ENCODE assay signal across 31 cellular contexts in the genomic region with DNA sequence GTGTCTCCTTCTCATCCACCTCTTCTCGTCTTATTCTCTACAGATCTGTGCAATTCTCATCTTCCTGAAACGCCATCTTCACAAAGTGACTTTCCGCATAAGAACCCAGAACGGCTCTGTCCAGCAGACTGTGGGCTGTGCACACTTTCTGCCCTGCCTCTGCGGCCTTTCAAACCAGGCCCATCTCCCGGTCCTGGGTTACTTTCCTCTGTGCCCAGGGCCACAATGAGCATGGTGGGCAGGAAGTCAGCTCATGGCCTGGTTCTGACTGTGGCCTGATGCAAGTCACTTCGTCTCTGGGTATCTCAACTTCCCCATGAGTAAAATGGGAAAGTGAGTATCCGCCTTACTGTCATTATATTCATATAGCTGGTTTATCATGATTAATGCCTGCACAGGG.
"Had no signal": no experiment of that assay in that cellular context is flagged by ENCODE, and none has a peak within 500 bp of the region (broad histone marks: within the 10 kb centered on the region; RNA-seq: fewer than 3 reads in every experiment).

No MANE protein-coding gene starts in this region.

- H3K4me2 ChIP-seq: smooth muscle cell had no signal

- H3K4me3 Mint-ChIP-seq: natural killer cell; nephron progenitor cell; stimulated activated memory B cell treated with anti-CD40 and anti-IgM and Interleukin-4, amounts not matched to agents 10 μg/mL and 1 μg/mL and 100 μg/mL, for 72 hours; stimulated activated naive CD8-positive, alpha-beta T cell treated with anti-CD3 and anti-CD28 coated beads, Interleukin-15, amount 100 ng/mL, for 72 hours; type B pancreatic cell had no signal

- DNase-seq: naive thymus-derived CD4-positive, alpha-beta T cell; natural killer cell; nephron progenitor cell; occipital lobe; posterior cingulate gyrus; psoas muscle; right cardiac atrium; right lobe of liver; sigmoid colon; spleen; stimulated activated CD4-positive, alpha-beta T cell treated with anti-CD3 and anti-CD28 coated beads, Interleukin-12 subunit alpha, Interleukin-12 subunit beta, amount 100 ng/mL, for 4 hours; stimulated activated CD4-positive, alpha-beta T cell treated with anti-CD3 and anti-CD28 coated beads, Interleukin-1b, Interleukin-23, amount 100 ng/mL, for 48 hours; stimulated activated CD4-positive, alpha-beta T cell treated with anti-CD3 and anti-CD28 coated beads, Interleukin-4, amount 100 ng/mL, for 1 hour; stimulated activated CD4-positive, alpha-beta T cell treated with anti-CD3 and anti-CD28 coated beads, Interleukin-4, amount 100 ng/mL, for 4 hours; stimulated activated CD8-positive, alpha-beta memory T cell treated with anti-CD3 and anti-CD28 coated beads, Interleukin-4, amount 100 ng/mL, for 48 hours; stimulated activated naive CD4-positive, alpha-beta T cell; stimulated activated naive CD8-positive, alpha-beta T cell treated with anti-CD3 and anti-CD28 coated beads, Interleukin-15, amount 100 ng/mL, for 72 hours; stimulated activated naive CD8-positive, alpha-beta T cell treated with anti-CD3 and anti-CD28 coated beads, Interleukin-15, Interleukin-2, amounts not matched to agents 100 U/mL and 50 U/mL, for 24 hours; substantia nigra; testis; tibial artery; upper lobe of right lung; uterus had no signal

- H3K9me3 Mint-ChIP-seq: natural killer cell; nephron progenitor cell; neural crest cell; stimulated activated memory B cell treated with anti-CD40 and anti-IgM and Interleukin-4, amounts not matched to agents 10 μg/mL and 1 μg/mL and 100 μg/mL, for 72 hours; stimulated activated naive CD8-positive, alpha-beta T cell treated with anti-CD3 and anti-CD28 coated beads, Interleukin-15, amount 100 ng/mL, for 72 hours had no signal

- H3K9ac ChIP-seq: parathyroid adenoma had no signal

- H3K4me3 ChIP-seq: psoas muscle, right lobe of liver, sigmoid colon, smooth muscle cell, spleen, suprapubic skin, testis, tibial artery, transverse colon, upper lobe of right lung, uterus had no signal

- H3K9me3 ChIP-seq: psoas muscle, right lobe of liver, sigmoid colon, spleen, suprapubic skin, testis, tibial artery, transverse colon, upper lobe of right lung, uterus had no signal

- H2AFZ ChIP-seq: parathyroid adenoma had no signal

- H3K27ac Mint-ChIP-seq: nephron progenitor cell; progenitor cell of endocrine pancreas; stimulated activated memory B cell treated with anti-CD40 and anti-IgM and Interleukin-4, amounts not matched to agents 10 μg/mL and 1 μg/mL and 100 μg/mL, for 72 hours; stimulated activated naive CD8-positive, alpha-beta T cell treated with anti-CD3 and anti-CD28 coated beads, Interleukin-15, amount 100 ng/mL, for 72 hours; type B pancreatic cell had no signal

- H3K27me3 Mint-ChIP-seq: stimulated activated memory B cell treated with anti-CD40 and anti-IgM and Interleukin-4, amounts not matched to agents 10 μg/mL and 1 μg/mL and 100 μg/mL, for 72 hours; stimulated activated naive CD8-positive, alpha-beta T cell treated with anti-CD3 and anti-CD28 coated beads, Interleukin-15, amount 100 ng/mL, for 72 hours had no signal

- H3K79me2 ChIP-seq: parathyroid adenoma had no signal

- H3K4me1 ChIP-seq: parathyroid adenoma, psoas muscle, sigmoid colon, spleen, testis, tibial artery, upper lobe of right lung, uterus had no signal

- ATAC-seq: naive thymus-derived CD4-positive, alpha-beta T cell; natural killer cell; psoas muscle; right cardiac atrium; right lobe of liver; stimulated activated memory B cell treated with anti-CD40 and anti-IgM and Interleukin-4, amounts not matched to agents 10 μg/mL and 1 μg/mL and 100 μg/mL, for 72 hours; stimulated activated naive CD8-positive, alpha-beta T cell treated with anti-CD3 and anti-CD28 coated beads, Interleukin-15, amount 100 ng/mL, for 72 hours; stimulated activated naive CD8-positive, alpha-beta T cell treated with anti-CD3 and anti-CD28 coated beads, Interleukin-15, Interleukin-2, amounts not matched to agents 100 U/mL and 50 U/mL, for 24 hours; upper lobe of right lung had no signal

- H3K36me3 ChIP-seq: right lobe of liver, sigmoid colon, spleen, suprapubic skin, tibial artery, transverse colon, upper lobe of right lung, uterus had no signal

- H3K27ac ChIP-seq: parathyroid adenoma, psoas muscle, right lobe of liver, sigmoid colon, spleen, suprapubic skin, testis, tibial artery, upper lobe of right lung, uterus had no signal

- H3K36me3 Mint-ChIP-seq: naive thymus-derived CD4-positive, alpha-beta T cell; natural killer cell; type B pancreatic cell had no signal

- H3K27me3 ChIP-seq: right lobe of liver, sigmoid colon, spleen, suprapubic skin, testis, tibial artery, transverse colon, upper lobe of right lung, uterus had no signal
